In genomic region chr6:157323924-157324276, GRCh38 we compare ENCODE assay signal across 1 cellular context.
A peak's percentile ranks its signal among the peaks of the same experiment; 100 is the strongest.
TF ChIP-seq lines count a peak whose summit lies in the region.

No MANE protein-coding gene starts in this region.

TF ChIP-seq in HepG2, 621 proteins besides CTCF, POLR2A, EP300 and RAD21 (continued from another document and continues in another):
- TF ChIP-seq ZGPAT (CRISPR knock-in tag; IDR thresholded peaks at IDR 0.05) (no peak; the same call in 1 of the 2 replicates), ZNF878 (CRISPR knock-in tag; IDR thresholded peaks at IDR 0.05) (no peak; the same call in 1 of the 2 replicates), ZNF17 (CRISPR knock-in tag; IDR thresholded peaks at IDR 0.05) (no peak), IKZF4 (CRISPR knock-in tag; IDR thresholded peaks at IDR 0.05; ENCODE audit: borderline replicate concordance, low read depth, not compliant biosample characterization) (no peak), NR2F2 (IDR thresholded peaks at IDR 0.05; ENCODE audit: borderline replicate concordance, low read depth) (no peak), SMARCC2 (IDR thresholded peaks at IDR 0.05) (no peak), ZNF780A (CRISPR knock-in tag; IDR thresholded peaks at IDR 0.05) (no peak), ARNTL (CRISPR knock-in tag; IDR thresholded peaks at IDR 0.05) (no peak), PHB2 (IDR thresholded peaks at IDR 0.05; ENCODE audit: partially characterized antibody) (no peak), KLF16 (CRISPR knock-in tag; IDR thresholded peaks at IDR 0.05) (0 out of 4 replicates have a peak, but pooled peaks of 1 of the 2 experiments have one; percentile 44), ISL2 (CRISPR knock-in tag; IDR thresholded peaks at IDR 0.05) (no peak), ATF7-NPFF (CRISPR knock-in tag; IDR thresholded peaks at IDR 0.05; ENCODE audit: low read depth) (no peak), ZNF576 (CRISPR knock-in tag; IDR thresholded peaks at IDR 0.05) (0 out of 2 replicates have a peak, but pooled peaks have one; percentile 40), HNF4A (CRISPR knock-in tag; IDR thresholded peaks at IDR 0.05) (no peak; the same call in 1 of the 2 replicates), ZSCAN29 (CRISPR knock-in tag; conservative IDR thresholded peaks at IDR 0.05) (no peak), FOXO1 (CRISPR knock-in tag; IDR thresholded peaks at IDR 0.05) (0 out of 2 replicates have a peak, but pooled peaks have one; percentile 25), ZNF770 (CRISPR knock-in tag; IDR thresholded peaks at IDR 0.05) (no peak; the same call in 1 of the 2 replicates), NFIB (CRISPR knock-in tag; IDR thresholded peaks at IDR 0.05; ENCODE audit: borderline replicate concordance) (no peak), ELK4 (CRISPR knock-in tag; IDR thresholded peaks at IDR 0.05; ENCODE audit: borderline replicate concordance) (no peak), TCF12 (IDR thresholded peaks at IDR 0.05) (no peak), TCF12 (CRISPR knock-in tag; IDR thresholded peaks at IDR 0.05) (no peak), RFX3 (CRISPR knock-in tag; IDR thresholded peaks at IDR 0.05) (no peak), SP2 (CRISPR knock-in tag; IDR thresholded peaks at IDR 0.05) (no peak), KIAA2018 (CRISPR knock-in tag; IDR thresholded peaks at IDR 0.05; ENCODE audit: borderline replicate concordance) (no peak), TMF1 (CRISPR knock-in tag; IDR thresholded peaks at IDR 0.05; ENCODE audit: low read depth) (no peak), ZIK1 (CRISPR knock-in tag; IDR thresholded peaks at IDR 0.05; ENCODE audit: borderline replicate concordance, low read depth) (no peak), ZNF629 (CRISPR knock-in tag; conservative IDR thresholded peaks at IDR 0.05) (no peak), SAFB2 (CRISPR knock-in tag; IDR thresholded peaks at IDR 0.05; ENCODE audit: borderline replicate concordance, low read depth) (no peak; the same call in 1 of the 2 replicates), XBP1 (CRISPR knock-in tag; IDR thresholded peaks at IDR 0.05) (no peak), KDM1A (CRISPR knock-in tag; IDR thresholded peaks at IDR 0.05) (no peak), ZSCAN5A (CRISPR knock-in tag; IDR thresholded peaks at IDR 0.05; ENCODE audit: borderline replicate concordance) (no peak), MTF2 (CRISPR knock-in tag; IDR thresholded peaks at IDR 0.05; ENCODE audit: borderline replicate concordance) (no peak), KAT7 (CRISPR knock-in tag; IDR thresholded peaks at IDR 0.05; ENCODE audit: borderline replicate concordance) (no peak), DNMT1 (CRISPR knock-in tag; IDR thresholded peaks at IDR 0.05) (no peak), SOX6 (IDR thresholded peaks at IDR 0.05) (no peak), SOX6 (CRISPR knock-in tag; IDR thresholded peaks at IDR 0.05) (no peak; the same call in 1 of the 2 replicates), SNAPC2 (CRISPR knock-in tag; IDR thresholded peaks at IDR 0.05) (0 out of 2 replicates have a peak, but pooled peaks have one; percentile 7), SRY (CRISPR knock-in tag; IDR thresholded peaks at IDR 0.05) (no peak), DMTF1 (CRISPR knock-in tag; IDR thresholded peaks at IDR 0.05) (no peak), POLR2G (IDR thresholded peaks at IDR 0.05; ENCODE audit: low read depth, low read length) (no peak), CENPX (CRISPR knock-in tag; IDR thresholded peaks at IDR 0.05) (no peak), ZNF704 (CRISPR knock-in tag; IDR thresholded peaks at IDR 0.05; ENCODE audit: borderline replicate concordance) (no peak), ZNF281 (CRISPR knock-in tag; IDR thresholded peaks at IDR 0.05; ENCODE audit: borderline replicate concordance) (no peak)
